9 cellular contexts compared by ENCODE assay signal in the genomic region with DNA sequence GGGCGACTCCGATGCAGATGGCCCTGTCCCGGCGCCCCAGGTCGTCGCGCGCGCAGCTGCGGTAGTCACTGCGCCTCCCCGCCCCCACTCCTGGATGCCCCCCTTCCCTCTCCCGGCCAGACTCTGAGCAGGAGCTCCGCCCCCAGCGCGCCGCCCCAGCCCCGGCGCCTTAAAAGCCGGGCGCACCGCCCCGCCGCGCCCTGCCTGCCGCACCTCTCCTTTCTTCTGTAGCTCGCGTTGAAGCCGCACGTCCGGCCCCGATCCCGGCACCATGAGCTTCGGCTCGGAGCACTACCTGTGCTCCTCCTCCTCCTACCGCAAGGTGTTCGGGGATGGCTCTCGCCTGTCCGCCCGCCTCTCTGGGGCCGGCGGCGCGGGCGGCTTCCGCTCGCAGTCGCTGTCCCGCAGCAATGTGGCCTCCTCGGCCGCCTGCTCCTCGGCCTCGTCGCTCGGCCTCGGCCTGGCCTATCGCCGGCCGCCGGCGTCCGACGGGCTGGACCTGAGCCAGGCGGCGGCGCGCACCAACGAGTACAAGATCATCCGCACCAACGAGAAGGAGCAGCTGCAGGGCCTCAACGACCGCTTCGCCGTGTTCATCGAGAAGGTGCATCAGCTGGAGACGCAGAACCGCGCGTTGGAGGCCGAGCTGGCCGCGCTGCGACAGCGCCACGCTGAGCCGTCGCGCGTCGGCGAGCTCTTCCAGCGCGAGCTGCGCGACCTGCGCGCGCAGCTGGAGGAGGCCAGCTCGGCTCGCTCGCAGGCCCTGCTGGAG. TPM values are rescaled to one million over a fixed set of nuclear protein-coding genes. Genes with fewer than 3 reads are reported as not detected.
DNase-seq lines count a peak whose midpoint lies in the region; ATAC-seq, FAIRE-seq and TF ChIP-seq lines count a peak whose summit lies in the region.
"Had no signal": no experiment of that assay in that cellular context is flagged by ENCODE, and none has a peak within 500 bp of the region (broad histone marks: within the 10 kb centered on the region; RNA-seq: fewer than 3 reads in every experiment).

INA (plus strand) TSS at position 198 of the 772 bp plus-strand sequence; CDS start at position 272, 74 bp downstream.

- H3K4me3 ChIP-seq in fibroblast of pulmonary artery (replicated peaks; ENCODE audit: low read depth, low read length): peak within 1 kb of the TSS; percentile 14
- H3K4me3 ChIP-seq in SJCRH30: no peak within 1 kb of the TSS
- peak within 1 kb of the TSS in 1 of 2 donors; percentile 9 for H3K4me3 ChIP-seq in small intestine (ENCODE audit: low read depth in 1 of 2, low read length in 2 of 2)

- H3K27me3 ChIP-seq in SJCRH30: no peaks in the 10 kb centered on the region
- peaks cover 21 to 28% of the 10 kb centered on the region in 2 donors for H3K27me3 ChIP-seq in small intestine (ENCODE audit: control insufficient read depth in 2 of 2, insufficient read depth in 2 of 2, low read length in 2 of 2)

- peak; percentile 87 for ATAC-seq in activated CD8-positive, alpha-beta T cell treated with anti-CD3 and anti-CD28 coated beads for 36 hours
- ATAC-seq: Panc1 had no signal

- WGBS in small intestine, 3 donors: 1 to 3% (median 3%) methylated on average over 88 to 101 of the region's 101 CpGs

- H3K4me1 Mint-ChIP-seq in activated CD8-positive, alpha-beta T cell treated with anti-CD3 and anti-CD28 coated beads for 36 hours (ENCODE audit: low read depth): peaks cover 3% of the 10 kb centered on the region

- POLR2A ChIA-PET in activated CD8-positive, alpha-beta T cell treated with anti-CD3 and anti-CD28 coated beads for 36 hours (lab: Charles Lee): interaction anchor here (0.5 to 0.9 kb wide), 2 partner anchors 93 to 94 kb away, joined by 3 read pairs; no protein-coding TSS in a partner anchor

- H3K36me3 ChIP-seq in SJCRH30 (no peaks in the 10 kb centered on the region), small intestine (ENCODE audit: control insufficient read depth in 2 of 2, insufficient read depth in 2 of 2, low read length in 2 of 2) (no peaks in the 10 kb centered on the region)

- no peak within 1 kb of the TSS for H3K27ac ChIP-seq in SJCRH30
- no peak within 1 kb of the TSS for H3K27ac ChIP-seq in small intestine (ENCODE audit: low read depth in 1 of 2, low read length in 1 of 2)

- intact Hi-C loops in activated CD8-positive, alpha-beta T cell treated with anti-CD3 and anti-CD28 coated beads for 36 hours (cut with micrococcal nuclease): no loop called here

- H3K27ac Mint-ChIP-seq in activated CD8-positive, alpha-beta T cell treated with anti-CD3 and anti-CD28 coated beads for 36 hours: no peak within 1 kb of the TSS

- DNase-seq in GM03348 (ENCODE audit: low spot score) (peak; percentile 60), NCI-H128 (lab: John Stamatoyannopoulos, UW; ENCODE audit: unreplicated experiment) (peak; percentile 51), fibroblast of pulmonary artery (ENCODE audit: low read depth) (peak; percentile 45), retina (peak; percentile 91), SJCRH30 (no peak), small intestine (no peak)
- DNase-seq in activated CD8-positive, alpha-beta T cell treated with anti-CD3 and anti-CD28 coated beads for 36 hours: peak; percentile 38
- DNase-seq in effector CD4-positive, alpha-beta T cell: no peak

- TF ChIP-seq CTCF in activated CD8-positive, alpha-beta T cell treated with anti-CD3 and anti-CD28 coated beads for 36 hours (IDR thresholded peaks at IDR 0.05): no peak
- TF ChIP-seq CTCF in fibroblast of pulmonary artery (IDR thresholded peaks at IDR 0.05; ENCODE audit: low read length, missing control alignments): no peak

- H3K4me1 ChIP-seq in SJCRH30: peaks cover 10% of the 10 kb centered on the region
- H3K4me1 ChIP-seq in small intestine (ENCODE audit: control insufficient read depth in 2 of 2, insufficient read depth in 1 of 2, low read depth in 1 of 2, low read length in 1 of 2): no peaks in the 10 kb centered on the region

- H3K9me3 ChIP-seq in SJCRH30 (replicated peaks): no peaks in the 10 kb centered on the region
- no peaks in the 10 kb centered on the region for H3K9me3 ChIP-seq in small intestine (ENCODE audit: control insufficient read depth, low read depth)

- peak within 1 kb of the TSS; percentile 59 for H3K4me3 Mint-ChIP-seq in activated CD8-positive, alpha-beta T cell treated with anti-CD3 and anti-CD28 coated beads for 36 hours

- H3K9me3 Mint-ChIP-seq in activated CD8-positive, alpha-beta T cell treated with anti-CD3 and anti-CD28 coated beads for 36 hours: peaks cover 1% of the 10 kb centered on the region

- peaks cover 57% of the 10 kb centered on the region for H3K27me3 Mint-ChIP-seq in activated CD8-positive, alpha-beta T cell treated with anti-CD3 and anti-CD28 coated beads for 36 hours

- FAIRE-seq in small intestine (lab: Jason Lieb, UNC): no peak

- CTCF ChIA-PET in activated CD8-positive, alpha-beta T cell treated with anti-CD3 and anti-CD28 coated beads for 36 hours (lab: Charles Lee): interaction anchor here (0.7 to 1.7 kb wide), 7 partner anchors 10 to 85 kb away, joined by 3 to 5 read pairs (median 4); no protein-coding TSS in a partner anchor

- no peaks in the 10 kb centered on the region for H3K36me3 Mint-ChIP-seq in activated CD8-positive, alpha-beta T cell treated with anti-CD3 and anti-CD28 coated beads for 36 hours (ENCODE audit: low read depth)

RNA-seq across cellular contexts. Expression of gene INA, which starts in this region (rescaled TPM):
- under 1 TPM; 0.25 to 0.27 TPM for total RNA-seq in activated CD8-positive, alpha-beta T cell treated with anti-CD3 and anti-CD28 coated beads for 36 hours
- not detected in 2 replicates for total RNA-seq in SJCRH30 (2014; rRNA removed; shearing (Covaris generic))
- polyA plus RNA-seq in small intestine: 1 to 10 TPM in 1 of 3 donors, under 1 TPM in 1, not detected in 1; 0.54 to 4.1 TPM

Comparison
In these comparisons a context has a peak if more than half of its experiments do, and no peak if none do; other contexts are left out.
1. Peak in DNase-seq and ATAC-seq in activated CD8-positive, alpha-beta T cell treated with anti-CD3 and anti-CD28 coated beads for 36 hours; RNA of the gene not detected or under 1 TPM.
2. DNase-seq: peak in GM03348 (single experiment), NCI-H128 (single experiment), fibroblast of pulmonary artery (single experiment) and retina (single experiment); none in SJCRH30 (0 of 2), small intestine (single experiment) and effector CD4-positive, alpha-beta T cell (single experiment).